24 cellular contexts compared by ENCODE assay signal in the genomic region with DNA sequence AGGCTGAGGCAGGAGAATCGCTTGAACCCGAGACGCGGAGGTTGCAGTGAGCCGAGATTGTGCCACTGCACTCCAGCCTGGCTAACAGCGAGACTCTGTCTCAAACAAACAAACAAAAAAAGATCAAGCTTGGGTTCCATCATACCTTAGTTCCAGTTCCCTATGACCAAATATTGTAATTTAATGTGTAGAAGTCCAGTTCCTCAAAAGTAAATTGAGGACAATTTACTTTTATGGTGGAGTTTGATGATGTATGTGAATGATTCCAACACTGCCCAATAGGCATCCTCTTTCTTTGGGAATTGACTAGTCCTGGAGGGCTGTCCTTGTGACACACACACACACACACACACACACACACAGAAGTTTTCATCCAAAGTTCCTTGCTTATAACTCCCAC. TPM values are rescaled to one million over a fixed set of nuclear protein-coding genes. Genes with fewer than 3 reads are reported as not detected.
A peak's percentile ranks its signal among the peaks of the same experiment; 100 is the strongest.
DNase-seq lines count a peak whose midpoint lies in the region; ATAC-seq, FAIRE-seq and TF ChIP-seq lines count a peak whose summit lies in the region.
"Had no signal": no experiment of that assay in that cellular context is flagged by ENCODE, and none has a peak within 500 bp of the region (broad histone marks: within the 10 kb centered on the region; RNA-seq: fewer than 3 reads in every experiment).

No MANE protein-coding gene starts in this region.

- H3K4me1 Mint-ChIP-seq in Caco-2 (ENCODE audit: low read depth, unreplicated experiment) = no peaks in the 10 kb centered on the region
- peaks cover 16% of the 10 kb centered on the region for H3K4me1 Mint-ChIP-seq in activated T-helper 17 cell treated with anti-CD3 and anti-CD28 coated beads, Interleukin-2, amount 50 U/mL, for 72 hours

- TF ChIP-seq CTCF in A549 (IDR thresholded peaks at IDR 0.05) (no peak), Caco-2 (IDR thresholded peaks at IDR 0.05; ENCODE audit: insufficient read depth in 1 of 2, low read depth in 1 of 2, low read length in 1 of 2, severe bottlenecking in 1 of 2, unreplicated experiment in 1 of 2) (no peak), psoas muscle (IDR thresholded peaks at IDR 0.05) (no peak)

- no peaks in the 10 kb centered on the region for H3K27me3 Mint-ChIP-seq in Caco-2 (ENCODE audit: insufficient read depth, unreplicated experiment)
- no peaks in the 10 kb centered on the region for H3K27me3 Mint-ChIP-seq in activated T-helper 17 cell treated with anti-CD3 and anti-CD28 coated beads, Interleukin-2, amount 50 U/mL, for 72 hours

- H3K36me3 ChIP-seq in Caco-2 (ENCODE audit: control insufficient read depth, insufficient read depth, low read length) (no peaks in the 10 kb centered on the region; the same call in 1 of the 2 replicates), psoas muscle (ENCODE audit: insufficient read depth in 1 of 2, low read depth in 1 of 2) (peaks cover 0 to 5% of the 10 kb centered on the region in 2 donors)
- H3K36me3 ChIP-seq: Peyer's patch had no signal

- no peak for FAIRE-seq in A549 (lab: Jason Lieb, UNC)
- FAIRE-seq: D721Med had no signal

- POLR2A ChIA-PET in A549 (lab: Yijun Ruan, JAX) = interaction anchor here (0.6 kb wide), 1 partner anchor 28 kb away, joined by 3 read pairs; no protein-coding TSS in a partner anchor
- POLR2A ChIA-PET in Caco-2 (lab: Charles Lee) = no interaction called here

- WGBS in A549 (ENCODE audit: missing lambda C conversion rate) = 95% methylated on average over 6 of the region's 6 CpGs
- WGBS in psoas muscle, 3 donors = 95 to 98% (median 96%) methylated on average over 6 of the region's 6 CpGs

- TF ChIP-seq RAD21 in A549 (conservative IDR thresholded peaks at IDR 0.05 in 1 of 2, IDR thresholded peaks at IDR 0.05 in 1 of 2) = no peak

- no TSS peak for BruUV-seq in Caco-2 (replicated peaks; lab: Mats Ljungman, UMichigan)

- H3K27me3 ChIP-seq in Caco-2 (replicated peaks; ENCODE audit: control insufficient read depth, insufficient read depth, low read length) = no peaks in the 10 kb centered on the region
- no peaks in the 10 kb centered on the region for H3K27me3 ChIP-seq in psoas muscle (ENCODE audit: insufficient read depth in 3 of 3, low read length in 2 of 3)
- H3K27me3 ChIP-seq: BE2C, Peyer's patch had no signal

- CTCF ChIA-PET in A549 (lab: Yijun Ruan, JAX) (interaction anchor here (1.5 to 31.1 kb wide), 4 partner anchors 8 to 59 kb away, joined by 3 to 644 read pairs (median 10); a partner anchor contains a TSS), Caco-2 (lab: Charles Lee) (no interaction called here)

- no peak overlapping the region for H3K4me2 ChIP-seq in A549

- no peak for TF ChIP-seq POLR2A in A549 (IDR thresholded peaks at IDR 0.05; ENCODE audit: low read length)

- peak overlapping the region; percentile 60 for H3K27ac Mint-ChIP-seq in Caco-2 (ENCODE audit: unreplicated experiment)
- H3K27ac Mint-ChIP-seq in activated T-helper 17 cell treated with anti-CD3 and anti-CD28 coated beads, Interleukin-2, amount 50 U/mL, for 72 hours = no peak overlapping the region

- no peaks in the 10 kb centered on the region for H3K9me3 ChIP-seq in A549
- H3K9me3 ChIP-seq in Caco-2 = no peaks in the 10 kb centered on the region
- H3K9me3 ChIP-seq in psoas muscle = no peaks in the 10 kb centered on the region
- H3K9me3 ChIP-seq: BE2C, Peyer's patch, SK-N-SH had no signal

- DNase-seq in A549 (ENCODE audit: low read depth in 1 of 2, low spot score in 1 of 2) (no peak), Caco-2 (no peak), NOMO-1 treated with dmso at 0.1 percent for 144 hours (lab: John Stamatoyannopoulos, UW; ENCODE audit: unreplicated experiment) (peak; percentile 13), psoas muscle (no peak)
- DNase-seq in activated CD8-positive, alpha-beta memory T cell treated with anti-CD3 and anti-CD28 coated beads, Interleukin-2, amount 50 U/mL, for 4 hours = no peak
- DNase-seq in stimulated activated naive CD4-positive, alpha-beta T cell (lab: John Stamatoyannopoulos, UW) = no peak
- DNase-seq: BE2C; CD4-positive, alpha-beta memory T cell; DMS53; GDM1; H7; HFFc6; Kasumi-1; NCI-H1092 treated with DMSO at 0.1 percent for 48 hours; NCI-H1436 treated with DMSO at 0.1 percent for 48 hours; NCI-H1930; NCI-H510A; NCI-H748 treated with DMSO at 0.1 percent for 48 hours; Peyer's patch; SIG-M5; SK-N-SH had no signal

- no peak for TF ChIP-seq EP300 in A549 (IDR thresholded peaks at IDR 0.05)

- peaks cover 59% of the 10 kb centered on the region for H3K4me1 ChIP-seq in A549
- H3K4me1 ChIP-seq in Caco-2 = peaks cover 19% of the 10 kb centered on the region
- H3K4me1 ChIP-seq in psoas muscle = peaks cover 28% of the 10 kb centered on the region

- ATAC-seq in A549 = no peak
- ATAC-seq in activated T-helper 17 cell treated with anti-CD3 and anti-CD28 coated beads, Interleukin-2, amount 50 U/mL, for 72 hours (replicated peaks) = no peak
- no peak for ATAC-seq in psoas muscle
- no peak for ATAC-seq in GM21723 (IDR thresholded peaks at IDR 0.05; ENCODE audit: unreplicated experiment)

- H3K9me3 Mint-ChIP-seq in Caco-2 (ENCODE audit: unreplicated experiment) = no peaks in the 10 kb centered on the region
- H3K9me3 Mint-ChIP-seq in activated T-helper 17 cell treated with anti-CD3 and anti-CD28 coated beads, Interleukin-2, amount 50 U/mL, for 72 hours = no peaks in the 10 kb centered on the region
- H3K9me3 Mint-ChIP-seq: CD4-positive, alpha-beta memory T cell; HFFc6 had no signal

- H3K36me3 Mint-ChIP-seq in Caco-2 (ENCODE audit: insufficient read depth, unreplicated experiment) = peaks cover 34% of the 10 kb centered on the region
- peaks cover 38% of the 10 kb centered on the region for H3K36me3 Mint-ChIP-seq in activated T-helper 17 cell treated with anti-CD3 and anti-CD28 coated beads, Interleukin-2, amount 50 U/mL, for 72 hours (ENCODE audit: low read depth)

- H3K27ac ChIP-seq in A549 = peak overlapping the region; percentile 97; a peak in 5 of 6 replicates
- no peak overlapping the region for H3K27ac ChIP-seq in psoas muscle
- H3K27ac ChIP-seq: Peyer's patch had no signal

- intact Hi-C loops in Caco-2 (cut with micrococcal nuclease; ENCODE audit: unreplicated experiment) (no loop called here), psoas muscle (cut with DNase I) (loop anchor here in 1 of 2 donors (5.0 kb wide), 2 partner anchors 36 to 39 kb away; a partner anchor contains a TSS)

- no peak overlapping the region for H3K4me3 ChIP-seq in A549
- H3K4me3 ChIP-seq in Caco-2 (ENCODE audit: low read depth, low read length) = no peak overlapping the region
- H3K4me3 ChIP-seq in psoas muscle = no peak overlapping the region
- H3K4me3 ChIP-seq: Peyer's patch had no signal

- H3K4me3 Mint-ChIP-seq in Caco-2 (ENCODE audit: unreplicated experiment) = no peak overlapping the region
- H3K4me3 Mint-ChIP-seq in activated T-helper 17 cell treated with anti-CD3 and anti-CD28 coated beads, Interleukin-2, amount 50 U/mL, for 72 hours = peak overlapping the region; percentile 23
- H3K4me3 Mint-ChIP-seq: HFFc6 had no signal

TF ChIP-seq in A549, 52 proteins besides CTCF, POLR2A, EP300 and RAD21 (continues in another document):
- TF ChIP-seq CHD2 (IDR thresholded peaks at IDR 0.05; ENCODE audit: low read length, partially characterized antibody) (no peak), CBX8 (IDR thresholded peaks at IDR 0.05) (no peak), HOXB5 (CRISPR knock-in tag; IDR thresholded peaks at IDR 0.05) (no peak), HOXA7 (CRISPR knock-in tag; IDR thresholded peaks at IDR 0.05) (no peak), CEBPB (IDR thresholded peaks at IDR 0.05) (no peak), FOXS1 (CRISPR knock-in tag; IDR thresholded peaks at IDR 0.05) (no peak), RNF2 (IDR thresholded peaks at IDR 0.05; ENCODE audit: borderline replicate concordance, low read depth) (no peak)
- TF ChIP-seq, protein P1, sequence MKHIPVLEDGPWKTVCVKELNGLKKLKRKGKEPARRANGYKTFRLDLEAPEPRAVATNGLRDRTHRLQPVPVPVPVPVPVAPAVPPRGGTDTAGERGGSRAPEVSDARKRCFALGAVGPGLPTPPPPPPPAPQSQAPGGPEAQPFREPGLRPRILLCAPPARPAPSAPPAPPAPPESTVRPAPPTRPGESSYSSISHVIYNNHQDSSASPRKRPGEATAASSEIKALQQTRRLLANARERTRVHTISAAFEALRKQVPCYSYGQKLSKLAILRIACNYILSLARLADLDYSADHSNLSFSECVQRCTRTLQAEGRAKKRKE (CRISPR knock-in tag; IDR thresholded peaks at IDR 0.05; ENCODE audit: low read depth) = no peak

RNA-seq across cellular contexts. Expression of a gene that starts 2.8 kb away (rescaled TPM):
- 2,741 and 3,443 TPM in 2 replicates for polyA plus RNA-seq in A549 (2011; rRNA removed)
- 2,155 and 2,437 TPM in 2 replicates for polyA plus RNA-seq in A549 (2012; cell fraction: cytosol; rRNA removed)
- polyA plus RNA-seq in A549 (2012; cell fraction: nucleus; rRNA removed) = 3,552 and 3,648 TPM in 2 replicates
- polyA plus RNA-seq in A549 (2017; fragmentation: RNase III; extraction: RNeasy Plus Mini Kit Qiagen cat#74134 plus additional on column Dnase treatment) = 3,389 to 3,848 TPM (median 3,810 TPM) in 3 replicates
- 2,968 and 3,588 TPM in 2 replicates for polyA minus RNA-seq in A549 (2011; rRNA and poly(A)+ RNA removed)
- 733 and 791 TPM in 2 replicates for total RNA-seq in Caco-2 (2022)
- 1,000 to 10,000 TPM; 2,571 to 3,146 TPM for total RNA-seq in activated T-helper 17 cell treated with anti-CD3 and anti-CD28 coated beads, Interleukin-2, amount 50 U/mL, for 72 hours
- total RNA-seq in psoas muscle = 1,000 to 10,000 TPM in 1 of 4 donors, 100 to 1,000 TPM in 3; 513 to 1,170 (median 767) TPM
- 1,000 to 10,000 TPM in 2 of 3 donors, 100 to 1,000 TPM in 1; 909 to 1,135 (median 1,127) TPM for polyA plus RNA-seq in psoas muscle

RNA-seq across cellular contexts. Expression of a gene that starts 36.2 kb away (rescaled TPM):
- polyA plus RNA-seq in A549 (2011; rRNA removed) (0.20 and 0.41 TPM in 2 replicates), A549 (2017; fragmentation: RNase III; extraction: RNeasy Plus Mini Kit Qiagen cat#74134 plus additional on column Dnase treatment) (not detected in 3 replicates), psoas muscle (under 1 TPM in 1 of 3 donors, not detected in 2; 0.01 TPM)
- polyA plus RNA-seq in A549 (2012; cell fraction: cytosol; rRNA removed) = 0.03 and 0.08 TPM in 2 replicates
- polyA plus RNA-seq in A549 (2012; cell fraction: nucleus; rRNA removed) = 0.07 and 0.20 TPM in 2 replicates
- polyA minus RNA-seq in A549 (2011; rRNA and poly(A)+ RNA removed) = 0.08 TPM in 1 of 2 replicates, not detected in the other
- total RNA-seq in Caco-2 (2022) (1.2 and 2.0 TPM in 2 replicates), psoas muscle (not detected)
- under 1 TPM in 1 of 2 donors, not detected in 1; 0.50 TPM for total RNA-seq in activated T-helper 17 cell treated with anti-CD3 and anti-CD28 coated beads, Interleukin-2, amount 50 U/mL, for 72 hours
- total RNA-seq: CD4-positive, alpha-beta memory T cell had no signal
- polyA plus RNA-seq: CD4-positive, alpha-beta memory T cell had no signal

RNA-seq across cellular contexts. Expression of a gene that starts 38.6 kb away (rescaled TPM):
- 167 and 197 TPM in 2 replicates for polyA plus RNA-seq in A549 (2011; rRNA removed)
- 106 and 112 TPM in 2 replicates for polyA plus RNA-seq in A549 (2012; cell fraction: cytosol; rRNA removed)
- polyA plus RNA-seq in A549 (2012; cell fraction: nucleus; rRNA removed) = 216 and 291 TPM in 2 replicates
- 70.3 to 83.3 TPM (median 78.0 TPM) in 3 replicates for polyA plus RNA-seq in A549 (2017; fragmentation: RNase III; extraction: RNeasy Plus Mini Kit Qiagen cat#74134 plus additional on column Dnase treatment)
- 124 and 125 TPM in 2 replicates for polyA minus RNA-seq in A549 (2011; rRNA and poly(A)+ RNA removed)
- 62.2 and 64.6 TPM in 2 replicates for total RNA-seq in Caco-2 (2022)
- 10 to 100 TPM; 46.2 to 81.0 TPM for total RNA-seq in activated T-helper 17 cell treated with anti-CD3 and anti-CD28 coated beads, Interleukin-2, amount 50 U/mL, for 72 hours
- 10 to 100 TPM; 46.1 to 83.2 (median 65.5) TPM for total RNA-seq in psoas muscle
- 10 to 100 TPM; 48.5 to 81.1 (median 58.6) TPM for polyA plus RNA-seq in psoas muscle
